In genomic region chr3:52123106-52123708, GRCh38 we compare ENCODE assay signal across 8 cellular contexts.
A peak's percentile ranks its signal among the peaks of the same experiment; 100 is the strongest.
DNase-seq lines count a peak whose midpoint lies in the region; ATAC-seq and TF ChIP-seq lines count a peak whose summit lies in the region.

No MANE protein-coding gene starts in this region.

- DNase-seq in EH (ENCODE audit: low read depth): peak; percentile 72
- DNase-seq in RWPE1 (ENCODE audit: low spot score): peak; percentile 55
- DNase-seq in activated gamma-delta T cell treated with Interleukin-2 at 50 U/mL for 16 hours: peak; percentile 70
- DNase-seq in foreskin melanocyte: peak; percentile 35
- peak in 51 of 56 donors; percentile 13 to 85 (median 59) for DNase-seq in nucleus accumbens (lab: John Stamatoyannopoulos, UW)
- DNase-seq in substantia nigra (lab: John Stamatoyannopoulos, UW): peak in 48 of 49 donors; percentile 25 to 83 (median 66)

- H3K27ac ChIP-seq in RWPE1 (peak overlapping the region; percentile 35), substantia nigra (ENCODE audit: low read depth, low read length, poor library complexity, severe bottlenecking) (peak overlapping the region; percentile 57)

- POLR2A ChIA-PET in RWPE1 (lab: Yijun Ruan, JAX; ENCODE audit: low non-redundant PET): no interaction called here

- peak; percentile 48 for ATAC-seq in HG03108 (IDR thresholded peaks at IDR 0.05; ENCODE audit: unreplicated experiment)
- ATAC-seq in HG02870 (IDR thresholded peaks at IDR 0.05; ENCODE audit: unreplicated experiment): no peak

- CTCF ChIA-PET in RWPE1 (lab: Yijun Ruan, JAX): interaction anchor here (0.6 to 2.6 kb wide), 8 partner anchors 32 to 1153 kb away, joined by 3 to 12 read pairs (median 4); no protein-coding TSS in a partner anchor

- peak; percentile 83 for TF ChIP-seq CTCF in RWPE1 (conservative IDR thresholded peaks at IDR 0.05; ENCODE audit: low read depth)
